Comparison of ENCODE assay signal across 23 cellular contexts in the genomic region with DNA sequence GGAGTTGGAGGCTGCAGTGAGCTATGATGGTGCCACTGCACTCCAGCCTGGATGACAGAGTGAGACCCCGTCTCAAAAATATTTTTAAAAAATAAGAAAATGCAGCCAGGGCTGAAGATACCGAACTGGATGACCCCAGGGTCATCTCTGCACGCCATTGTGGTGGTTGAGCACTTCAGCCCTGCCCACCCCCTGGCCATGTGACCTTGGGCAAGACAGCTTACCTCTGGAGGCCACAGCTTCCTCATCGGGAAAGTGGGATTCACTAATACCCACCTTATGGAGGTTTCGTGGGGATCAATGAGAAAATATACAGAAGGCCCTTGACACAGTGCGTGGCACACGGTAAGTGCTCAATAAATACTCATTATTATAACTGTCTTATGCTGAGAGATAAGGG. TPM values are rescaled to one million over a fixed set of nuclear protein-coding genes. Genes with fewer than 3 reads are reported as not detected.
DNase-seq lines count a peak whose midpoint lies in the region; ATAC-seq, FAIRE-seq and TF ChIP-seq lines count a peak whose summit lies in the region.
"Had no signal": no experiment of that assay in that cellular context is flagged by ENCODE, and none has a peak within 500 bp of the region (broad histone marks: within the 10 kb centered on the region; RNA-seq: fewer than 3 reads in every experiment).

No MANE protein-coding gene starts in this region.

- H3K4me3 ChIP-seq in HepG2 (replicated peaks in 1 of 3; ENCODE audit: insufficient read depth in 1 of 3, low read depth in 2 of 3, low read length in 3 of 3) (peak overlapping the region in 1 of 3 experiments; percentile 71; a peak in 1 of 6 replicates), right lobe of liver (no peak overlapping the region), WERI-Rb-1 (ENCODE audit: low read depth, low read length) (no peak overlapping the region)
- H3K4me3 ChIP-seq: A549, GM12878, GM23338 had no signal

- peaks cover 12% of the 10 kb centered on the region for H3K4me1 Mint-ChIP-seq in endothelial cell (ENCODE audit: unreplicated experiment)
- H3K4me1 Mint-ChIP-seq in type B pancreatic cell (ENCODE audit: unreplicated experiment) = peaks cover 9% of the 10 kb centered on the region

- DNase-seq in HepG2 (ENCODE audit: low spot score) = no peak
- DNase-seq in right lobe of liver = no peak
- DNase-seq in WERI-Rb-1 = no peak
- DNase-seq in endothelial cell (ENCODE audit: low spot score) = no peak
- no peak for DNase-seq in type B pancreatic cell (ENCODE audit: extremely low spot score, unreplicated experiment)
- no peak for DNase-seq in activated effector memory CD4-positive, alpha-beta T cell treated with Interleukin-2 at 50 U/mL for 16 hours
- DNase-seq in NCI-H187 treated with DMSO at 0.1 percent for 48 hours (lab: John Stamatoyannopoulos, UW) = no peak
- DNase-seq in caudate nucleus (lab: John Stamatoyannopoulos, UW) = no peak
- DNase-seq: 8988T; ACHN; C1 segment of cervical spinal cord; CD4-positive, alpha-beta memory T cell; COR-L47; DMS 273 treated with DMSO at 0.1 percent for 48 hours; DMS79; EL; GDM1; H9 had no signal

- CTCF ChIA-PET in HepG2 (lab: Yijun Ruan, JAX; ENCODE audit: low intra/inter-chr PET ratio, low total read pairs) = interaction anchor here (3.3 kb wide), 1 partner anchor 176 kb away, joined by 31 read pairs; no protein-coding TSS in a partner anchor

- BruUV-seq in HepG2 (replicated peaks; lab: Mats Ljungman, UMichigan) = no TSS peak

- H3K27me3 Mint-ChIP-seq in endothelial cell (ENCODE audit: unreplicated experiment) (no peaks in the 10 kb centered on the region), type B pancreatic cell (no peaks in the 10 kb centered on the region)
- H3K27me3 Mint-ChIP-seq: CD4-positive, alpha-beta memory T cell had no signal

- H3K27me3 ChIP-seq in HepG2 (ENCODE audit: control insufficient read depth in 1 of 2, insufficient read depth in 2 of 2, low read length in 2 of 2) (no peaks in the 10 kb centered on the region; a peak in 1 of 5 replicates), right lobe of liver (no peaks in the 10 kb centered on the region), WERI-Rb-1 (ENCODE audit: insufficient read depth, low read depth, severe bottlenecking) (no peaks in the 10 kb centered on the region)

- WGBS in HepG2 (ENCODE audit: low lambda C conversion rate) = 42% methylated on average over 7 of the region's 7 CpGs
- 77% methylated on average over 6 of the region's 7 CpGs for WGBS in right lobe of liver (ENCODE audit: insufficient coverage, low coverage, low lambda C conversion rate, missing lambda C conversion rate)

- peak overlapping the region; percentile 9 for H3K27ac Mint-ChIP-seq in endothelial cell (ENCODE audit: unreplicated experiment)
- peak overlapping the region; percentile 84 for H3K27ac Mint-ChIP-seq in type B pancreatic cell
- H3K27ac Mint-ChIP-seq: CD4-positive, alpha-beta memory T cell; GM23338 had no signal

- TF ChIP-seq POLR2A in HepG2 (IDR thresholded peaks at IDR 0.05; ENCODE audit: insufficient read depth in 1 of 2, low read depth in 2 of 2, low read length in 2 of 2) (no peak), right lobe of liver (IDR thresholded peaks at IDR 0.05) (no peak)

- intact Hi-C loops in HepG2 (cut with micrococcal nuclease; ENCODE audit: unreplicated experiment) (loop anchor here (5.0 kb wide), 1 partner anchor 82 kb away; no protein-coding TSS in a partner anchor), right lobe of liver (cut with DNase I) (loop anchor here (5.0 to 10.0 kb wide), 3 partner anchors 74 to 178 kb away; no protein-coding TSS in a partner anchor)

- H4K20me1 ChIP-seq in HepG2 (ENCODE audit: insufficient read depth, low read length) = no peaks in the 10 kb centered on the region

- H3K79me2 ChIP-seq in HepG2 (ENCODE audit: insufficient read depth, low read length) = no peaks in the 10 kb centered on the region

- in situ Hi-C loops in HepG2 (cut with HindIII; ENCODE audit: extremely low pct_ligation_motif_present, low pct_unique_long_range_greater_than_20kb) = loop anchor here (5.0 kb wide), 2 partner anchors 113 to 173 kb away; a partner anchor contains a TSS

- H3K9ac ChIP-seq in HepG2 (ENCODE audit: insufficient read depth, low read depth, low read length) = no peak overlapping the region

- TF ChIP-seq EP300 in HepG2 (IDR thresholded peaks at IDR 0.05; ENCODE audit: low read depth in 2 of 2, low read length in 2 of 2) (no peak), HepG2 (CRISPR knock-in tag; IDR thresholded peaks at IDR 0.05; ENCODE audit: borderline replicate concordance) (no peak)

- H3K27ac ChIP-seq in HepG2 (ENCODE audit: extremely low read length, insufficient read depth, low read length) (peak overlapping the region; percentile 63), right lobe of liver (no peak overlapping the region), WERI-Rb-1 (peak overlapping the region; percentile 58; the same call in 1 of the 2 replicates), caudate nucleus (ENCODE audit: low read depth, low read length) (no peak overlapping the region)
- H3K27ac ChIP-seq: A549 had no signal

- H3K36me3 Mint-ChIP-seq in endothelial cell (ENCODE audit: low read depth, unreplicated experiment) (peaks cover 9% of the 10 kb centered on the region), type B pancreatic cell (no peaks in the 10 kb centered on the region)

- FAIRE-seq in HepG2 (lab: Jason Lieb, UNC) = no peak
- FAIRE-seq: A549, GM12878, GM19239 had no signal

- H3K4me2 ChIP-seq in HepG2 (ENCODE audit: low read depth, low read length) = peak overlapping the region; percentile 95
- H3K4me2 ChIP-seq: A549, GM23338 had no signal

- H3K4me1 ChIP-seq in HepG2 (ENCODE audit: insufficient read depth, low read length) = peaks cover 48% of the 10 kb centered on the region
- peaks cover 0 to 14% (median 2%) of the 10 kb centered on the region in 4 donors for H3K4me1 ChIP-seq in right lobe of liver

- H3K9me3 ChIP-seq in HepG2 (ENCODE audit: low read length) (no peaks in the 10 kb centered on the region), right lobe of liver (no peaks in the 10 kb centered on the region), WERI-Rb-1 (ENCODE audit: severe bottlenecking) (no peaks in the 10 kb centered on the region)
- H3K9me3 ChIP-seq: A549 had no signal

- H3K4me3 Mint-ChIP-seq in endothelial cell (ENCODE audit: unreplicated experiment) (no peak overlapping the region), type B pancreatic cell (no peak overlapping the region)
- H3K4me3 Mint-ChIP-seq: CD4-positive, alpha-beta memory T cell; GM23338; H9 had no signal

- no peak for ATAC-seq in HepG2
- no peak for ATAC-seq in right lobe of liver
- ATAC-seq: GM12878, HCT116 had no signal

- POLR2A ChIA-PET in HepG2 (lab: Yijun Ruan, JAX) = interaction anchor here (0.9 to 3.7 kb wide), 9 partner anchors 7 to 178 kb away, joined by 3 to 35 read pairs (median 13); a partner anchor contains a TSS

- H3K9me3 Mint-ChIP-seq in endothelial cell (ENCODE audit: unreplicated experiment) (no peaks in the 10 kb centered on the region), type B pancreatic cell (no peaks in the 10 kb centered on the region)
- H3K9me3 Mint-ChIP-seq: GM23338, H9 had no signal

- TF ChIP-seq CTCF in HepG2 (CRISPR knock-in tag; IDR thresholded peaks at IDR 0.05) (no peak), right lobe of liver (IDR thresholded peaks at IDR 0.05) (no peak), WERI-Rb-1 (IDR thresholded peaks at IDR 0.05; ENCODE audit: low read depth, low read length) (no peak), endothelial cell (IDR thresholded peaks at IDR 0.05; ENCODE audit: unreplicated experiment) (no peak), type B pancreatic cell (conservative IDR thresholded peaks at IDR 0.05) (no peak)

- no peak overlapping the region for H2AFZ ChIP-seq in HepG2 (ENCODE audit: low read length)
- H2AFZ ChIP-seq: GM23338 had no signal

- H3K36me3 ChIP-seq in HepG2 (replicated peaks in 1 of 2; ENCODE audit: control insufficient read depth in 1 of 2, insufficient read depth in 2 of 2, low read length in 2 of 2) (peaks cover 2 to 8% of the 10 kb centered on the region in 2 experiments; a peak in 4 of 5 replicates), right lobe of liver (peaks cover 0 to 20% (median 0%) of the 10 kb centered on the region in 4 donors), WERI-Rb-1 (peaks cover 30% of the 10 kb centered on the region)

- no peak for TF ChIP-seq RAD21 in HepG2 (CRISPR knock-in tag; IDR thresholded peaks at IDR 0.05)

RNA-seq across cellular contexts. Expression of a gene that starts 25.5 kb away (rescaled TPM):
- total RNA-seq in HepG2 (2016; rRNA removed; fragmentation: Illumina TruSeq; extraction: Trizol) = 47.1 and 66.9 TPM in 2 replicates
- 15.1 and 17.9 TPM in 2 replicates for total RNA-seq in HepG2 (2016; cell fraction: cytosol; rRNA removed; fragmentation: Illumina TruSeq; extraction: Trizol; ENCODE audit: low read depth)
- total RNA-seq in HepG2 (2016; cell fraction: insoluble cytoplasmic fraction; rRNA removed; fragmentation: Illumina TruSeq; extraction: Trizol) = 40.9 and 70.6 TPM in 2 replicates
- 34.1 and 39.6 TPM in 2 replicates for total RNA-seq in HepG2 (2016; cell fraction: membrane; rRNA removed; fragmentation: Illumina TruSeq; extraction: Trizol)
- total RNA-seq in HepG2 (2016; cell fraction: nucleus; rRNA removed; fragmentation: Illumina TruSeq; extraction: Trizol) = 38.8 and 47.2 TPM in 2 replicates
- polyA plus RNA-seq in HepG2 (2011; rRNA removed) = 11.6 and 22.5 TPM in 2 replicates
- 12.4 and 13.5 TPM in 2 replicates for polyA plus RNA-seq in HepG2 (2011; cell fraction: cytosol; rRNA removed)
- 32.0 and 47.6 TPM in 2 replicates for polyA plus RNA-seq in HepG2 (2011; cell fraction: nucleus; rRNA removed)
- 19.2 and 28.6 TPM in 2 replicates for polyA plus RNA-seq in HepG2 (2012)
- polyA plus RNA-seq in HepG2 (2016; cell fraction: cytosol; fragmentation: Illumina TruSeq; extraction: Trizol; ENCODE audit: low read depth) = 16.3 and 19.9 TPM in 2 replicates
- polyA plus RNA-seq in HepG2 (2016; cell fraction: insoluble cytoplasmic fraction; fragmentation: Illumina TruSeq; extraction: Trizol; ENCODE audit: low read depth) = 42.0 and 50.4 TPM in 2 replicates
- polyA plus RNA-seq in HepG2 (2016; cell fraction: membrane; fragmentation: Illumina TruSeq; extraction: Trizol; ENCODE audit: low read depth) = 26.9 and 30.0 TPM in 2 replicates
- 78.2 and 82.6 TPM in 2 replicates for polyA plus RNA-seq in HepG2 (2016; cell fraction: nucleus; fragmentation: Illumina TruSeq; extraction: Trizol; ENCODE audit: insufficient read depth, low read depth)
- polyA minus RNA-seq in HepG2 (2011; rRNA and poly(A)+ RNA removed; ENCODE audit: low replicate concordance) = 19.6 and 22.9 TPM in 2 replicates
- polyA minus RNA-seq in HepG2 (2011; cell fraction: cytosol; rRNA and poly(A)+ RNA removed) = 6.1 and 8.0 TPM in 2 replicates
- polyA minus RNA-seq in HepG2 (2011; cell fraction: nucleus; rRNA and poly(A)+ RNA removed) = 12.2 and 21.1 TPM in 2 replicates
- total RNA-seq in right lobe of liver = 10 to 100 TPM; 14.2 to 60.0 (median 37.6) TPM
- total RNA-seq in endothelial cell (ENCODE audit: unreplicated experiment) = 40.7 TPM
- 27.0 and 28.1 TPM in 2 replicates for total RNA-seq in type B pancreatic cell (ENCODE audit: low replicate concordance)

RNA-seq across cellular contexts. Expression of a gene that starts 25.8 kb away (rescaled TPM):
- 77.3 and 112 TPM in 2 replicates for total RNA-seq in HepG2 (2016; rRNA removed; fragmentation: Illumina TruSeq; extraction: Trizol)
- 32.4 and 42.7 TPM in 2 replicates for total RNA-seq in HepG2 (2016; cell fraction: cytosol; rRNA removed; fragmentation: Illumina TruSeq; extraction: Trizol; ENCODE audit: low read depth)
- 80.5 and 108 TPM in 2 replicates for total RNA-seq in HepG2 (2016; cell fraction: insoluble cytoplasmic fraction; rRNA removed; fragmentation: Illumina TruSeq; extraction: Trizol)
- 59.5 and 67.4 TPM in 2 replicates for total RNA-seq in HepG2 (2016; cell fraction: membrane; rRNA removed; fragmentation: Illumina TruSeq; extraction: Trizol)
- 37.8 and 41.0 TPM in 2 replicates for total RNA-seq in HepG2 (2016; cell fraction: nucleus; rRNA removed; fragmentation: Illumina TruSeq; extraction: Trizol)
- 26.1 and 33.2 TPM in 2 replicates for polyA plus RNA-seq in HepG2 (2011; rRNA removed)
- polyA plus RNA-seq in HepG2 (2011; cell fraction: cytosol; rRNA removed) = 29.9 and 32.2 TPM in 2 replicates
- polyA plus RNA-seq in HepG2 (2011; cell fraction: nucleus; rRNA removed) = 34.9 and 43.2 TPM in 2 replicates
- 39.1 and 40.4 TPM in 2 replicates for polyA plus RNA-seq in HepG2 (2012)
- 36.6 and 44.0 TPM in 2 replicates for polyA plus RNA-seq in HepG2 (2016; cell fraction: cytosol; fragmentation: Illumina TruSeq; extraction: Trizol; ENCODE audit: low read depth)
- polyA plus RNA-seq in HepG2 (2016; cell fraction: insoluble cytoplasmic fraction; fragmentation: Illumina TruSeq; extraction: Trizol; ENCODE audit: low read depth) = 98.7 and 99.8 TPM in 2 replicates
- 39.9 and 52.5 TPM in 2 replicates for polyA plus RNA-seq in HepG2 (2016; cell fraction: membrane; fragmentation: Illumina TruSeq; extraction: Trizol; ENCODE audit: low read depth)
- polyA plus RNA-seq in HepG2 (2016; cell fraction: nucleus; fragmentation: Illumina TruSeq; extraction: Trizol; ENCODE audit: insufficient read depth, low read depth) = 58.2 and 63.9 TPM in 2 replicates
- polyA minus RNA-seq in HepG2 (2011; rRNA and poly(A)+ RNA removed; ENCODE audit: low replicate concordance) = 37.1 and 53.3 TPM in 2 replicates
- 11.8 and 16.2 TPM in 2 replicates for polyA minus RNA-seq in HepG2 (2011; cell fraction: cytosol; rRNA and poly(A)+ RNA removed)
- 21.0 and 29.1 TPM in 2 replicates for polyA minus RNA-seq in HepG2 (2011; cell fraction: nucleus; rRNA and poly(A)+ RNA removed)
- 10 to 100 TPM; 42.6 to 99.8 (median 65.2) TPM for total RNA-seq in right lobe of liver
- total RNA-seq in endothelial cell (ENCODE audit: unreplicated experiment) = 41.6 TPM
- 38.1 and 39.0 TPM in 2 replicates for total RNA-seq in type B pancreatic cell (ENCODE audit: low replicate concordance)

Comparison
In these comparisons a context has a peak if more than half of its experiments do, and no peak if none do; other contexts are left out.
1. H3K27ac ChIP-seq: peak in HepG2 (single experiment) and WERI-Rb-1 (single experiment); none in right lobe of liver (0 of 3) and caudate nucleus (single experiment).